ENCODE assay signal across 13 cellular contexts in genomic region chr16:2460916-2461315, GRCh38. TPM values are rescaled to one million over a fixed set of nuclear protein-coding genes. Genes with fewer than 3 reads are reported as not detected.
DNase-seq lines count a peak whose midpoint lies in the region; ATAC-seq and TF ChIP-seq lines count a peak whose summit lies in the region.
"Had no signal": no experiment of that assay in that cellular context is flagged by ENCODE, and none has a peak within 500 bp of the region (broad histone marks: within the 10 kb centered on the region; RNA-seq: fewer than 3 reads in every experiment).

No MANE protein-coding gene starts in this region.

- H3K27me3 Mint-ChIP-seq in MCF 10A (ENCODE audit: insufficient read depth, unreplicated experiment), result no peaks in the 10 kb centered on the region
- no peaks in the 10 kb centered on the region for H3K27me3 Mint-ChIP-seq in stimulated activated naive CD8-positive, alpha-beta T cell treated with anti-CD3 and anti-CD28 coated beads, Interleukin-15, amount 100 ng/mL, for 72 hours
- H3K27me3 Mint-ChIP-seq: effector memory CD8-positive, alpha-beta T cell had no signal

- no peaks in the 10 kb centered on the region for H3K36me3 ChIP-seq in breast epithelium
- H3K36me3 ChIP-seq in RWPE2 (ENCODE audit: low read depth), result peaks cover 18% of the 10 kb centered on the region
- H3K36me3 ChIP-seq in prostate gland, result no peaks in the 10 kb centered on the region

- no peak overlapping the region for H3K4me3 ChIP-seq in breast epithelium
- peak overlapping the region; percentile 47 for H3K4me3 ChIP-seq in RWPE2 (ENCODE audit: severe bottlenecking)
- H3K4me3 ChIP-seq in fibroblast of pulmonary artery (replicated peaks; ENCODE audit: low read depth, low read length), result peak overlapping the region; percentile 67
- no peak overlapping the region for H3K4me3 ChIP-seq in prostate gland

- intact Hi-C loops in MCF 10A (cut with micrococcal nuclease) (no loop called here), breast epithelium (cut with DNase I; ENCODE audit: low total_unique reads) (no loop called here), prostate gland (cut with DNase I) (no loop called here)

- POLR2A ChIA-PET in MCF 10A (lab: Yijun Ruan, JAX), result interaction anchor here (1.2 kb wide), 1 partner anchor 18 kb away, joined by 3 read pairs; no protein-coding TSS in a partner anchor

- H3K27me3 ChIP-seq in breast epithelium (no peaks in the 10 kb centered on the region), RWPE2 (ENCODE audit: insufficient read depth, poor library complexity, severe bottlenecking) (no peaks in the 10 kb centered on the region), prostate gland (replicated peaks; ENCODE audit: insufficient read depth) (no peaks in the 10 kb centered on the region)

- H3K9me3 ChIP-seq in breast epithelium (no peaks in the 10 kb centered on the region), RWPE2 (ENCODE audit: severe bottlenecking) (no peaks in the 10 kb centered on the region), prostate gland (no peaks in the 10 kb centered on the region)

- peak overlapping the region; percentile 77 for H3K4me3 Mint-ChIP-seq in MCF 10A (ENCODE audit: unreplicated experiment)
- H3K4me3 Mint-ChIP-seq in stimulated activated naive CD8-positive, alpha-beta T cell treated with anti-CD3 and anti-CD28 coated beads, Interleukin-15, amount 100 ng/mL, for 72 hours, result peak overlapping the region; percentile 64 to 79
- H3K4me3 Mint-ChIP-seq: CD8-positive, alpha-beta T cell; effector memory CD8-positive, alpha-beta T cell had no signal

- WGBS in prostate gland, result 75% methylated on average over 11 of the region's 13 CpGs

- H3K27ac ChIP-seq in breast epithelium, result no peak overlapping the region
- H3K27ac ChIP-seq in RWPE2 (ENCODE audit: poor library complexity, severe bottlenecking), result no peak overlapping the region
- no peak overlapping the region for H3K27ac ChIP-seq in prostate gland

- peaks cover 10% of the 10 kb centered on the region for H3K36me3 Mint-ChIP-seq in MCF 10A (ENCODE audit: insufficient read depth, unreplicated experiment)

- peaks cover 0 to 4% of the 10 kb centered on the region in 2 donors for H3K4me1 ChIP-seq in breast epithelium
- no peaks in the 10 kb centered on the region for H3K4me1 ChIP-seq in RWPE2 (ENCODE audit: insufficient read depth, poor library complexity, severe bottlenecking)
- H3K4me1 ChIP-seq in prostate gland (replicated peaks), result no peaks in the 10 kb centered on the region

- TF ChIP-seq POLR2A in breast epithelium (IDR thresholded peaks at IDR 0.05), result no peak
- no peak for TF ChIP-seq POLR2A in prostate gland (IDR thresholded peaks at IDR 0.05)

- ATAC-seq in RWPE2 (ENCODE audit: low read depth) (no peak), GM21526 (IDR thresholded peaks at IDR 0.05; ENCODE audit: low FRiP score, unreplicated experiment) (no peak)
- ATAC-seq in stimulated activated naive CD8-positive, alpha-beta T cell treated with anti-CD3 and anti-CD28 coated beads, Interleukin-15, amount 100 ng/mL, for 72 hours, result no peak
- ATAC-seq: CD8-positive, alpha-beta T cell; effector memory CD8-positive, alpha-beta T cell had no signal

- CTCF ChIA-PET in MCF 10A (lab: Yijun Ruan, JAX), result interaction anchor here (0.6 kb wide), 1 partner anchor 513 kb away, joined by 3 read pairs; no protein-coding TSS in a partner anchor

- no peaks in the 10 kb centered on the region for H3K9me3 Mint-ChIP-seq in MCF 10A (ENCODE audit: unreplicated experiment)
- no peaks in the 10 kb centered on the region for H3K9me3 Mint-ChIP-seq in stimulated activated naive CD8-positive, alpha-beta T cell treated with anti-CD3 and anti-CD28 coated beads, Interleukin-15, amount 100 ng/mL, for 72 hours
- H3K9me3 Mint-ChIP-seq: CD8-positive, alpha-beta T cell; effector memory CD8-positive, alpha-beta T cell had no signal

- peaks cover 7% of the 10 kb centered on the region for H3K4me1 Mint-ChIP-seq in MCF 10A (ENCODE audit: insufficient read depth, unreplicated experiment)
- peaks cover 30% of the 10 kb centered on the region for H3K4me1 Mint-ChIP-seq in stimulated activated naive CD8-positive, alpha-beta T cell treated with anti-CD3 and anti-CD28 coated beads, Interleukin-15, amount 100 ng/mL, for 72 hours

- no peak for TF ChIP-seq CTCF in MCF 10A (IDR thresholded peaks at IDR 0.05; ENCODE audit: unreplicated experiment)
- TF ChIP-seq CTCF in breast epithelium (IDR thresholded peaks at IDR 0.05), result no peak
- no peak for TF ChIP-seq CTCF in RWPE2 (IDR thresholded peaks at IDR 0.05; ENCODE audit: poor library complexity, severe bottlenecking)
- TF ChIP-seq CTCF in fibroblast of pulmonary artery (IDR thresholded peaks at IDR 0.05; ENCODE audit: low read length, missing control alignments), result no peak
- TF ChIP-seq CTCF in prostate gland (IDR thresholded peaks at IDR 0.05), result no peak

- H3K27ac Mint-ChIP-seq in MCF 10A (ENCODE audit: low read depth, unreplicated experiment), result no peak overlapping the region
- H3K27ac Mint-ChIP-seq in stimulated activated naive CD8-positive, alpha-beta T cell treated with anti-CD3 and anti-CD28 coated beads, Interleukin-15, amount 100 ng/mL, for 72 hours, result no peak overlapping the region
- H3K27ac Mint-ChIP-seq: CD8-positive, alpha-beta T cell; effector memory CD8-positive, alpha-beta T cell had no signal

- no peak for DNase-seq in MCF 10A (ENCODE audit: unreplicated experiment)
- no peak for DNase-seq in breast epithelium (ENCODE audit: low spot score in 2 of 2)
- DNase-seq in RWPE2 (ENCODE audit: low spot score), result no peak
- DNase-seq in fibroblast of pulmonary artery (ENCODE audit: low read depth), result no peak
- no peak for DNase-seq in stimulated activated naive CD8-positive, alpha-beta T cell treated with anti-CD3 and anti-CD28 coated beads, Interleukin-15, amount 100 ng/mL, for 72 hours
- DNase-seq in iPS-NIHi7 (ENCODE audit: extremely low spot score), result no peak
- DNase-seq in prostate gland (ENCODE audit: low spot score), result no peak
- DNase-seq: effector memory CD8-positive, alpha-beta T cell; left cardiac atrium; retina; SHP77 treated with DMSO at 0.1 percent for 48 hours had no signal

- BruUV-seq in MCF 10A (replicated peaks; lab: Mats Ljungman, UMichigan), result no TSS peak

RNA-seq across cellular contexts. Expression of gene TEDC2, which starts 1.0 kb away (rescaled TPM):
- total RNA-seq in MCF 10A (2022) (3.5 and 6.9 TPM in 2 replicates), breast epithelium (1 to 10 TPM in 1 of 3 donors, under 1 TPM in 1, not detected in 1; 0.98 to 1.0 TPM), prostate gland (10 to 100 TPM in 1 of 2 donors, 1 to 10 TPM in 1; 3.0 to 12.1 TPM)

RNA-seq across cellular contexts. Expression of gene NTN3, which starts 10.2 kb away (rescaled TPM):
- total RNA-seq in MCF 10A (2022) (not detected in 2 replicates), breast epithelium (not detected), prostate gland (1 to 10 TPM in 1 of 2 donors, not detected in 1; 1.4 TPM)
- total RNA-seq: CD8-positive, alpha-beta T cell had no signal

RNA-seq across cellular contexts. Expression of gene TBC1D24, which starts 14.0 kb away (rescaled TPM):
- total RNA-seq in MCF 10A (2022) (7.6 and 8.1 TPM in 2 replicates), breast epithelium (10 to 100 TPM in 2 of 3 donors, 1 to 10 TPM in 1; 8.8 to 22.0 (median 16.7) TPM), prostate gland (10 to 100 TPM; 22.4 to 26.2 TPM)

RNA-seq across cellular contexts. Expression of gene CCNF, which starts 31.7 kb away (rescaled TPM):
- total RNA-seq in MCF 10A (2022) (7.5 and 11.9 TPM in 2 replicates), breast epithelium (1 to 10 TPM; 1.6 to 2.9 (median 2.7) TPM), prostate gland (1 to 10 TPM; 7.3 to 8.0 TPM)

RNA-seq across cellular contexts. Expression of gene ATP6V0C, which starts 52.8 kb away (rescaled TPM):
- total RNA-seq in MCF 10A (2022), result 173 and 198 TPM in 2 replicates
- total RNA-seq in breast epithelium, result 10 to 100 TPM; 27.5 to 70.2 (median 45.4) TPM
- total RNA-seq in prostate gland, result 100 to 1,000 TPM; 114 to 164 TPM

Comparison
In these comparisons a context has a peak if more than half of its experiments do, and no peak if none do; other contexts are left out.
1. H3K4me3 ChIP-seq: peak in RWPE2 (single experiment) and fibroblast of pulmonary artery (single experiment); none in breast epithelium (0 of 3) and prostate gland (0 of 2).